In the genomic region with DNA sequence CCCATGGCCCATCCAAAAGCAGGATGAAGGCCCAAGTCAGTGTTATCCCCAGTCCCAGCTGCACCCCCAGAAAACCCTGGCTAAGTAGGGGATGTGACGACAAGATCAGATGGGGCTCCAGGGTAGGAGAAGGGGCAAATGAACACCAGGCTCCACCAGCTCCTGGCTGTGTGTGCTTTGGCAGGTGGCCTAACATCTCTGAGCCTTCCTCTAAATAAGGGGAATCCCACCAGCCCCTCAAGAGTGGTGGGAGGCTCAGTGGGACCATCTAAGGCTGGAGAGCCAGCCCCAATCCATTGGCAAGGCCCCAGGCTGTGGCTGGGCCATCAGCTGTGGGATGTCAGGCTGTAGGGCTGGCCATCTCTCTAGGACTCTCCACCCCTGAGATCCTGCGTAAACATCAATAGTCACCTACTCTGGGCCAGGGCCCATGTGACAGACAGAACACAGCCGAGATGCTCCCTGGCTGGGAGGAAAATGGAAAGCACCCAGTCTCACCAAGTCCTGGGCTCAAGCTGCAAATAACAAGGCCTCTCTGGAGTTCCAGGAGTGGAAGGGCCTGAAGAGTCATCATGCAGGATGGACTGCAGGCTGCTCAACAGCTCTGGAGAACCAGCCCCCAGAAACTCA, we compare ENCODE assay signal across 18 cellular contexts. TPM values are rescaled to one million over a fixed set of nuclear protein-coding genes. Genes with fewer than 3 reads are reported as not detected.
DNase-seq lines count a peak whose midpoint lies in the region; ATAC-seq and TF ChIP-seq lines count a peak whose summit lies in the region.
"Had no signal": no experiment of that assay in that cellular context is flagged by ENCODE, and none has a peak within 500 bp of the region (broad histone marks: within the 10 kb centered on the region; RNA-seq: fewer than 3 reads in every experiment).

No MANE protein-coding gene starts in this region.

- H3K27ac ChIP-seq in esophagus muscularis mucosa (replicated peaks in 1 of 4) (peak overlapping the region; percentile 56 to 94 (median 84)), neural cell (ENCODE audit: low read length) (peak overlapping the region; percentile 59), uterus (peak overlapping the region; percentile 65 to 76), testis (no peak overlapping the region)

- H3K9me3 ChIP-seq in esophagus muscularis mucosa, result no peaks in the 10 kb centered on the region
- H3K9me3 ChIP-seq in neural cell (ENCODE audit: low read length), result no peaks in the 10 kb centered on the region
- H3K9me3 ChIP-seq in uterus, result no peaks in the 10 kb centered on the region
- H3K9me3 ChIP-seq in testis, result no peaks in the 10 kb centered on the region
- H3K9me3 ChIP-seq: BE2C, Caco-2, thoracic aorta had no signal

- peaks cover 7% of the 10 kb centered on the region for H3F3A ChIP-seq in neural cell (ENCODE audit: insufficient read depth, low read length, poor library complexity, severe bottlenecking)

- TF ChIP-seq CTCF in esophagus muscularis mucosa (IDR thresholded peaks at IDR 0.05) (no peak), neural cell (IDR thresholded peaks at IDR 0.05; ENCODE audit: poor library complexity, severe bottlenecking) (no peak), uterus (IDR thresholded peaks at IDR 0.05) (no peak), testis (IDR thresholded peaks at IDR 0.05) (no peak)

- H3K36me3 ChIP-seq in esophagus muscularis mucosa (no peaks in the 10 kb centered on the region), neural cell (ENCODE audit: insufficient read depth, low read length) (no peaks in the 10 kb centered on the region), uterus (no peaks in the 10 kb centered on the region), testis (ENCODE audit: low read depth, missing control alignments) (no peaks in the 10 kb centered on the region)
- H3K36me3 ChIP-seq: BE2C, thoracic aorta had no signal

- TF ChIP-seq EP300 in esophagus muscularis mucosa (IDR thresholded peaks at IDR 0.05) (no peak), neural cell (conservative IDR thresholded peaks at IDR 0.05; ENCODE audit: poor library complexity, severe bottlenecking) (no peak)

- ATAC-seq in Right ventricle myocardium inferior (no peak), left ventricle myocardium superior (no peak)
- ATAC-seq: activated T-cell treated with anti-CD3 and anti-CD28 coated beads, Interleukin-2, amount 50 U/mL, for 4 hours had no signal

- H3K9me2 ChIP-seq in neural cell (ENCODE audit: insufficient read depth, low read length), result no peaks in the 10 kb centered on the region

- peaks cover 29% of the 10 kb centered on the region for H4K20me1 ChIP-seq in neural cell (ENCODE audit: insufficient read depth)

- H3K4me1 ChIP-seq in esophagus muscularis mucosa, result peaks cover 28 to 98% (median 94%) of the 10 kb centered on the region in 4 donors
- peaks cover 0 to 17% of the 10 kb centered on the region in 2 donors for H3K4me1 ChIP-seq in uterus
- no peaks in the 10 kb centered on the region for H3K4me1 ChIP-seq in testis
- H3K4me1 ChIP-seq: BE2C, Caco-2 had no signal

- no peaks in the 10 kb centered on the region for H3K27me3 ChIP-seq in esophagus muscularis mucosa
- H3K27me3 ChIP-seq in neural cell (ENCODE audit: insufficient read depth, low read depth, low read length), result no peaks in the 10 kb centered on the region
- H3K27me3 ChIP-seq in uterus, result no peaks in the 10 kb centered on the region
- no peaks in the 10 kb centered on the region for H3K27me3 ChIP-seq in testis
- H3K27me3 ChIP-seq: BE2C had no signal

- no peak overlapping the region for H3K4me2 ChIP-seq in neural cell (ENCODE audit: low read length)

- TF ChIP-seq POLR2A in esophagus muscularis mucosa (IDR thresholded peaks at IDR 0.05; ENCODE audit: low read depth) (no peak), uterus (IDR thresholded peaks at IDR 0.05) (no peak), testis (IDR thresholded peaks at IDR 0.05) (no peak)

- H3K4me3 ChIP-seq in esophagus muscularis mucosa, result no peak overlapping the region
- H3K4me3 ChIP-seq in neural cell (ENCODE audit: low read length), result peak overlapping the region; percentile 5
- H3K4me3 ChIP-seq in uterus, result no peak overlapping the region
- H3K4me3 ChIP-seq in testis, result no peak overlapping the region
- H3K4me3 ChIP-seq: thoracic aorta had no signal

- H2AFZ ChIP-seq in neural cell (ENCODE audit: low read depth, low read length), result no peak overlapping the region

- DNase-seq in Right ventricle myocardium inferior (ENCODE audit: missing footprints), result peak; percentile 32
- DNase-seq in left ventricle myocardium superior, result no peak
- DNase-seq in esophagus muscularis mucosa (ENCODE audit: extremely low spot score), result no peak
- no peak for DNase-seq in uterus
- DNase-seq in testis, result no peak
- DNase-seq in dermis blood vessel endothelial cell, result no peak
- no peak for DNase-seq in nucleus accumbens (lab: John Stamatoyannopoulos, UW)
- DNase-seq: 8988T; activated CD4-positive, alpha-beta T cell treated with anti-CD3 and anti-CD28 coated beads for 1 hour; activated naive CD4-positive, alpha-beta T cell treated with anti-CD3 and anti-CD28 coated beads for 36 hours; activated T-cell treated with anti-CD3 and anti-CD28 coated beads, Interleukin-2, amount 50 U/mL, for 4 hours; BE2C; Caco-2; effector CD8-positive, alpha-beta T cell; NCI-H2081 treated with DMSO at 0.1 percent for 48 hours; occipital lobe had no signal

- H3K9ac ChIP-seq in neural cell (ENCODE audit: low read length), result peak overlapping the region; percentile 38

- H3K79me2 ChIP-seq in neural cell (replicated peaks; ENCODE audit: insufficient read depth, low read length), result peaks cover 77% of the 10 kb centered on the region

- no peak for TF ChIP-seq RAD21 in neural cell (conservative IDR thresholded peaks at IDR 0.05)

- intact Hi-C loops in Right ventricle myocardium inferior (cut with DNase I), result no loop called here
- intact Hi-C loops in left ventricle myocardium superior (cut with micrococcal nuclease), result no loop called here
- intact Hi-C loops in esophagus muscularis mucosa (cut with DNase I), result no loop called here
- intact Hi-C loops in uterus (cut with DNase I; ENCODE audit: low total_unique reads), result no loop called here
- intact Hi-C loops in testis (cut with DNase I; ENCODE audit: low total_unique reads), result no loop called here

- WGBS in esophagus muscularis mucosa, result 66% methylated on average over 3 of the region's 3 CpGs
- WGBS in testis, 2 donors, result 71 to 100% methylated on average over 1 to 3 of the region's 3 CpGs

TF ChIP-seq in neural cell, 6 proteins besides CTCF, POLR2A, EP300 and RAD21:
- TF ChIP-seq POLR2AphosphoS5 (IDR thresholded peaks at IDR 0.05) (no peak), TAF1 (IDR thresholded peaks at IDR 0.05; ENCODE audit: low read depth) (no peak), SMC3 (conservative IDR thresholded peaks at IDR 0.05; ENCODE audit: poor library complexity) (no peak), MXI1 (conservative IDR thresholded peaks at IDR 0.05; ENCODE audit: poor library complexity, severe bottlenecking) (no peak), EZH2 (IDR thresholded peaks at IDR 0.05; ENCODE audit: borderline replicate concordance, insufficient read depth, low read length, poor library complexity, severe bottlenecking) (no peak)
- TF ChIP-seq, protein P1, sequence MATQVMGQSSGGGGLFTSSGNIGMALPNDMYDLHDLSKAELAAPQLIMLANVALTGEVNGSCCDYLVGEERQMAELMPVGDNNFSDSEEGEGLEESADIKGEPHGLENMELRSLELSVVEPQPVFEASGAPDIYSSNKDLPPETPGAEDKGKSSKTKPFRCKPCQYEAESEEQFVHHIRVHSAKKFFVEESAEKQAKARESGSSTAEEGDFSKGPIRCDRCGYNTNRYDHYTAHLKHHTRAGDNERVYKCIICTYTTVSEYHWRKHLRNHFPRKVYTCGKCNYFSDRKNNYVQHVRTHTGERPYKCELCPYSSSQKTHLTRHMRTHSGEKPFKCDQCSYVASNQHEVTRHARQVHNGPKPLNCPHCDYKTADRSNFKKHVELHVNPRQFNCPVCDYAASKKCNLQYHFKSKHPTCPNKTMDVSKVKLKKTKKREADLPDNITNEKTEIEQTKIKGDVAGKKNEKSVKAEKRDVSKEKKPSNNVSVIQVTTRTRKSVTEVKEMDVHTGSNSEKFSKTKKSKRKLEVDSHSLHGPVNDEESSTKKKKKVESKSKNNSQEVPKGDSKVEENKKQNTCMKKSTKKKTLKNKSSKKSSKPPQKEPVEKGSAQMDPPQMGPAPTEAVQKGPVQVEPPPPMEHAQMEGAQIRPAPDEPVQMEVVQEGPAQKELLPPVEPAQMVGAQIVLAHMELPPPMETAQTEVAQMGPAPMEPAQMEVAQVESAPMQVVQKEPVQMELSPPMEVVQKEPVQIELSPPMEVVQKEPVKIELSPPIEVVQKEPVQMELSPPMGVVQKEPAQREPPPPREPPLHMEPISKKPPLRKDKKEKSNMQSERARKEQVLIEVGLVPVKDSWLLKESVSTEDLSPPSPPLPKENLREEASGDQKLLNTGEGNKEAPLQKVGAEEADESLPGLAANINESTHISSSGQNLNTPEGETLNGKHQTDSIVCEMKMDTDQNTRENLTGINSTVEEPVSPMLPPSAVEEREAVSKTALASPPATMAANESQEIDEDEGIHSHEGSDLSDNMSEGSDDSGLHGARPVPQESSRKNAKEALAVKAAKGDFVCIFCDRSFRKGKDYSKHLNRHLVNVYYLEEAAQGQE (IDR thresholded peaks at IDR 0.05; ENCODE audit: borderline replicate concordance), result no peak

RNA-seq across cellular contexts. Expression of gene SDC3, which starts 7.5 kb away (rescaled TPM):
- total RNA-seq in Right ventricle myocardium inferior (28.5 TPM), left ventricle myocardium superior (19.6 TPM), esophagus muscularis mucosa (100 to 1,000 TPM in 1 of 4 donors, 10 to 100 TPM in 3; 44.1 to 101 (median 56.5) TPM), uterus (10 to 100 TPM; 12.4 to 38.3 (median 30.5) TPM), testis (1 to 10 TPM; 3.9 to 6.9 TPM), dermis blood vessel endothelial cell (22.0 and 55.3 TPM in 2 replicates)
- polyA plus RNA-seq in neural cell (55.2 and 79.5 TPM in 2 replicates), testis (ENCODE audit: insufficient read depth, low read depth, low replicate concordance) (21.2 TPM)
- 142 and 179 TPM in 2 replicates for polyA minus RNA-seq in neural cell

Comparison
In these comparisons a context has a peak if more than half of its experiments do, and no peak if none do; other contexts are left out.
1. H3K27ac ChIP-seq: peak in esophagus muscularis mucosa (4 of 4), neural cell (single experiment) and uterus (2 of 2); none in testis (0 of 2).